In genomic region chr2:70888389-70888924, GRCh38 we compare ENCODE assay signal across 11 cellular contexts. TPM values are rescaled to one million over a fixed set of nuclear protein-coding genes. Genes with fewer than 3 reads are reported as not detected.
DNase-seq lines count a peak whose midpoint lies in the region; ATAC-seq and TF ChIP-seq lines count a peak whose summit lies in the region.
"Had no signal": no experiment of that assay in that cellular context is flagged by ENCODE, and none has a peak within 500 bp of the region (broad histone marks: within the 10 kb centered on the region; RNA-seq: fewer than 3 reads in every experiment).

No MANE protein-coding gene starts in this region.

- CTCF ChIA-PET in Caco-2 (lab: Charles Lee): no interaction called here

- no peaks in the 10 kb centered on the region for H3K9me3 ChIP-seq in Caco-2
- H3K9me3 ChIP-seq in neuron (ENCODE audit: low read length): no peaks in the 10 kb centered on the region
- H3K9me3 ChIP-seq: left lung had no signal

- H3K9me3 Mint-ChIP-seq in Caco-2 (ENCODE audit: unreplicated experiment): no peaks in the 10 kb centered on the region
- H3K9me3 Mint-ChIP-seq in effector memory CD8-positive, alpha-beta T cell: peaks cover 0 to 2% of the 10 kb centered on the region in 2 donors

- H3K4me1 Mint-ChIP-seq in Caco-2 (ENCODE audit: low read depth, unreplicated experiment): peaks cover 11% of the 10 kb centered on the region
- H3K4me1 Mint-ChIP-seq in effector memory CD8-positive, alpha-beta T cell (ENCODE audit: low read depth in 2 of 2): peaks cover 23 to 27% of the 10 kb centered on the region in 2 donors

- no peaks in the 10 kb centered on the region for H3K79me2 ChIP-seq in KMS-11 (ENCODE audit: insufficient read depth, low read depth)

- H3K4me1 ChIP-seq in Caco-2 (no peaks in the 10 kb centered on the region; the same call in 1 of the 2 replicates), KMS-11 (ENCODE audit: low read depth, poor library complexity, severe bottlenecking) (peaks cover 6% of the 10 kb centered on the region), neuron (ENCODE audit: insufficient read depth, low read length) (peaks cover 15% of the 10 kb centered on the region)

- peaks cover 7% of the 10 kb centered on the region for H3K36me3 Mint-ChIP-seq in Caco-2 (ENCODE audit: insufficient read depth, unreplicated experiment)
- H3K36me3 Mint-ChIP-seq in effector memory CD8-positive, alpha-beta T cell (ENCODE audit: insufficient read depth): peaks cover 6% of the 10 kb centered on the region

- H2AFZ ChIP-seq in KMS-11 (ENCODE audit: low read depth) (peak overlapping the region; percentile 96; the same call in 1 of the 2 replicates), neuron (ENCODE audit: low read depth, low read length) (peak overlapping the region; percentile 85)

- H3K27ac ChIP-seq in KMS-11: no peak overlapping the region
- H3K27ac ChIP-seq: left lung had no signal

- H3K36me3 ChIP-seq in Caco-2 (ENCODE audit: control insufficient read depth, insufficient read depth, low read length) (no peaks in the 10 kb centered on the region), KMS-11 (ENCODE audit: insufficient read depth) (no peaks in the 10 kb centered on the region), neuron (ENCODE audit: insufficient read depth, low read length) (no peaks in the 10 kb centered on the region)
- H3K36me3 ChIP-seq: left lung had no signal

- no peak for ATAC-seq in effector memory CD8-positive, alpha-beta T cell (replicated peaks)

- peak overlapping the region; percentile 67; the same call in 1 of the 2 replicates for H3K4me2 ChIP-seq in KMS-11

- intact Hi-C loops in Caco-2 (cut with micrococcal nuclease; ENCODE audit: unreplicated experiment): no loop called here

- POLR2A ChIA-PET in Caco-2 (lab: Charles Lee): no interaction called here

- no peak for TF ChIP-seq CTCF in Caco-2 (IDR thresholded peaks at IDR 0.05; ENCODE audit: insufficient read depth in 1 of 2, low read depth in 1 of 2, low read length in 1 of 2, severe bottlenecking in 1 of 2, unreplicated experiment in 1 of 2)
- TF ChIP-seq CTCF in KMS-11 (conservative IDR thresholded peaks at IDR 0.05; ENCODE audit: low read depth, low read length): no peak

- DNase-seq in Caco-2: no peak
- DNase-seq in effector memory CD8-positive, alpha-beta T cell: no peak
- no peak for DNase-seq in kidney glomerular epithelial cell (lab: John Stamatoyannopoulos, UW)
- DNase-seq in NCI-H2107 (lab: John Stamatoyannopoulos, UW): no peak
- no peak for DNase-seq in putamen (ENCODE audit: low spot score)
- no peak for DNase-seq in GOT3 (lab: John Stamatoyannopoulos, UW)
- DNase-seq: GF-D8, left lung, MM.1S had no signal

- H3K27ac Mint-ChIP-seq in Caco-2 (ENCODE audit: unreplicated experiment): peak overlapping the region; percentile 78
- H3K27ac Mint-ChIP-seq in effector memory CD8-positive, alpha-beta T cell: no peak overlapping the region

- no TSS peak for BruUV-seq in Caco-2 (replicated peaks; lab: Mats Ljungman, UMichigan)

- H3K27me3 ChIP-seq in Caco-2 (replicated peaks; ENCODE audit: control insufficient read depth, insufficient read depth, low read length) (no peaks in the 10 kb centered on the region), KMS-11 (ENCODE audit: insufficient read depth, low read depth) (no peaks in the 10 kb centered on the region; the same call in 1 of the 2 replicates), neuron (ENCODE audit: insufficient read depth, low read length) (peaks cover 91% of the 10 kb centered on the region)

- peak overlapping the region; percentile 81; the same call in 1 of the 2 replicates for H3K4me3 ChIP-seq in Caco-2 (ENCODE audit: low read depth, low read length)
- H3K4me3 ChIP-seq in KMS-11 (IDR thresholded peaks at IDR 0.05; ENCODE audit: insufficient read depth, low read depth, low read length): peak overlapping the region; percentile 48
- H3K4me3 ChIP-seq in neuron (ENCODE audit: low read length): peak overlapping the region; percentile 73

- H3K9ac ChIP-seq in KMS-11: no peak overlapping the region

- H4K20me1 ChIP-seq in KMS-11 (ENCODE audit: insufficient read depth): no peaks in the 10 kb centered on the region

- H3K4me3 Mint-ChIP-seq in Caco-2 (ENCODE audit: unreplicated experiment): peak overlapping the region; percentile 80
- H3K4me3 Mint-ChIP-seq in effector memory CD8-positive, alpha-beta T cell: peak overlapping the region; percentile 84

- peaks cover under 1% of the 10 kb centered on the region for H3K27me3 Mint-ChIP-seq in Caco-2 (ENCODE audit: insufficient read depth, unreplicated experiment)
- H3K27me3 Mint-ChIP-seq in effector memory CD8-positive, alpha-beta T cell: peaks cover 64 to 88% of the 10 kb centered on the region in 2 donors

RNA-seq across cellular contexts. Expression of gene VAX2, which starts 11.9 kb away (rescaled TPM):
- total RNA-seq in Caco-2 (2022): 0.61 TPM in 1 of 2 replicates, not detected in the other

RNA-seq across cellular contexts. Expression of gene ATP6V1B1, which starts 47.2 kb away (rescaled TPM):
- 2.6 and 4.0 TPM in 2 replicates for total RNA-seq in Caco-2 (2022)

RNA-seq across cellular contexts. Expression of gene CD207, which starts 52.8 kb away (rescaled TPM):
- total RNA-seq in Caco-2 (2022): 0.16 and 0.23 TPM in 2 replicates
